Comparison of ENCODE assay signal across 9 cellular contexts in genomic region chr3:120699333-120699732, GRCh38. TPM values are rescaled to one million over a fixed set of nuclear protein-coding genes. Genes with fewer than 3 reads are reported as not detected.
"Had no signal": no experiment of that assay in that cellular context is flagged by ENCODE, and none has a peak within 500 bp of the region (broad histone marks: within the 10 kb centered on the region; RNA-seq: fewer than 3 reads in every experiment).

No MANE protein-coding gene starts in this region.

- H3K4me2 ChIP-seq: GM23338, KMS-11 had no signal

- H3K4me3 Mint-ChIP-seq: GM23338, H9 had no signal

- H3K4me3 ChIP-seq: GM23338 had no signal

- H3K9me3 Mint-ChIP-seq: GM23338 had no signal

- ATAC-seq: GM23338 had no signal

- H3K27ac ChIP-seq: KMS-11 had no signal

- FAIRE-seq: H1, H54, HTR-8/SVneo had no signal

- DNase-seq: H9, HCEC 1CT, Karpas-422, KBM-7 had no signal

- H3K27ac Mint-ChIP-seq: GM23338 had no signal

RNA-seq across cellular contexts. Expression of gene HGD, which starts 17.3 kb away (rescaled TPM):
- total RNA-seq: GM23338, H1 had no signal
- polyA plus RNA-seq: GM23338 had no signal
